In the genomic region with DNA sequence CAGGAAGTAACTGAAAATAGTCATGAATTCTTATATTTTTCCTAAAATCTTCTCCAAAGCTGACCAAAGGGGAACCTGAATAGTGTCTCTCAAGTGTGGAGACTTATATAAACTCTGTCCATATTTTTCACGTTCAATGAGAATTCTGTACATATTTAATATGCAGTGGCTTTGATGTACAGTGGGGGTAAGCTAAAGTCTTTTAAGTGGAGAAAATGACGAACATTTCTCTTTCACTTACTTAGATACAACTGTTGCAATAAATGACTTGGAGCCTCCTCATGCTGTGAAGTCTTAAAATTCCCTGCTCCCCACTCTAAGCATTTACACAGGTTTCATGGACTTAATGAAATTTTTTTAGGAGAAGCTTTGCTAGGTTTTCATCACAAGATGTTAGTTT, we compare ENCODE assay signal across 23 cellular contexts.
DNase-seq lines count a peak whose midpoint lies in the region; ATAC-seq and TF ChIP-seq lines count a peak whose summit lies in the region.
"Had no signal": no experiment of that assay in that cellular context is flagged by ENCODE, and none has a peak within 500 bp of the region (broad histone marks: within the 10 kb centered on the region; RNA-seq: fewer than 3 reads in every experiment).

No MANE protein-coding gene starts in this region.

- CTCF ChIA-PET in naive thymus-derived CD4-positive, alpha-beta T cell (lab: Charles Lee): no interaction called here

- H3K4me3 ChIP-seq in OCI-LY3 (ENCODE audit: low read length): no peak overlapping the region
- no peak overlapping the region for H3K4me3 ChIP-seq in naive thymus-derived CD4-positive, alpha-beta T cell (ENCODE audit: low read length)
- H3K4me3 ChIP-seq: GM12878, SJCRH30 had no signal

- H3K27me3 ChIP-seq in OCI-LY3 (ENCODE audit: low read depth, low read length): no peaks in the 10 kb centered on the region
- no peaks in the 10 kb centered on the region for H3K27me3 ChIP-seq in naive thymus-derived CD4-positive, alpha-beta T cell (ENCODE audit: control insufficient read depth in 2 of 2, insufficient read depth in 2 of 2, low read length in 2 of 2)
- H3K27me3 ChIP-seq: SJCRH30 had no signal

- no peaks in the 10 kb centered on the region for H4K20me1 ChIP-seq in OCI-LY3 (ENCODE audit: insufficient read depth, low read length)

- H3K9ac ChIP-seq in OCI-LY3 (ENCODE audit: low read length): no peak overlapping the region

- peaks cover 0 to 2% of the 10 kb centered on the region in 2 donors for H3K9me3 Mint-ChIP-seq in activated T-cell treated with anti-CD3 and anti-CD28 coated beads, Interleukin-2, amount 50 U/mL, for 72 hours
- H3K9me3 Mint-ChIP-seq in naive thymus-derived CD4-positive, alpha-beta T cell: peaks cover 0 to 5% (median 0%) of the 10 kb centered on the region in 11 donors

- H3K4me3 Mint-ChIP-seq in activated T-cell treated with anti-CD3 and anti-CD28 coated beads, Interleukin-2, amount 50 U/mL, for 72 hours: peak overlapping the region; percentile 7 to 18
- peak overlapping the region in 6 of 10 donors; percentile 24 to 76 (median 30) for H3K4me3 Mint-ChIP-seq in naive thymus-derived CD4-positive, alpha-beta T cell

- H3K27ac Mint-ChIP-seq in activated T-cell treated with anti-CD3 and anti-CD28 coated beads, Interleukin-2, amount 50 U/mL, for 72 hours: no peak overlapping the region
- H3K27ac Mint-ChIP-seq in naive thymus-derived CD4-positive, alpha-beta T cell: peak overlapping the region in 2 of 9 donors; percentile 2 to 71

- DNase-seq in activated T-cell treated with anti-CD3 and anti-CD28 coated beads, Interleukin-2, amount 50 U/mL, for 72 hours: no peak
- no peak for DNase-seq in activated T-cell treated with anti-CD3 and anti-CD28 coated beads, Interleukin-2, amount 50 U/mL, for 1 hour
- DNase-seq in naive thymus-derived CD4-positive, alpha-beta T cell: peak in 2 of 9 donors; percentile 5 to 14
- DNase-seq in DMS 273 (lab: John Stamatoyannopoulos, UW; ENCODE audit: unreplicated experiment) (no peak), HPDE6-E6E7 (ENCODE audit: extremely low spot score) (no peak), NCI-H1930 (lab: John Stamatoyannopoulos, UW) (no peak)
- DNase-seq: 8988T, ACHN, DMS53, Karpas-422, NCI-H1092, NCI-H1417 treated with DMSO at 0.1 percent for 48 hours, NCI-H1694 treated with DMSO at 0.1 percent for 48 hours, NCI-H2081 treated with DMSO at 0.1 percent for 48 hours, NCI-H524, NCI-H774, PC-3, SJCRH30 had no signal

- ATAC-seq in activated T-cell treated with anti-CD3 and anti-CD28 coated beads, Interleukin-2, amount 50 U/mL, for 72 hours (replicated peaks in 1 of 2): no peak
- ATAC-seq in naive thymus-derived CD4-positive, alpha-beta T cell: no peak
- ATAC-seq: GM12878, HCT116, PC-3, Right ventricle myocardium inferior, SK-N-SH treated with all-trans-retinoic acid at 6 μM for 48 hours had no signal

- H3K79me2 ChIP-seq in OCI-LY3 (ENCODE audit: low read length): no peaks in the 10 kb centered on the region

- H3K4me2 ChIP-seq in OCI-LY3 (ENCODE audit: low read length): peak overlapping the region; percentile 14; the same call in 1 of the 2 replicates

- no peak for TF ChIP-seq CTCF in OCI-LY3 (IDR thresholded peaks at IDR 0.05; ENCODE audit: low read depth, low read length)

- H3K36me3 ChIP-seq in OCI-LY3 (replicated peaks; ENCODE audit: low read depth, low read length): no peaks in the 10 kb centered on the region
- no peaks in the 10 kb centered on the region for H3K36me3 ChIP-seq in naive thymus-derived CD4-positive, alpha-beta T cell (ENCODE audit: control insufficient read depth in 2 of 3, insufficient read depth in 3 of 3, low read length in 3 of 3)
- H3K36me3 ChIP-seq: SJCRH30 had no signal

- H3K4me1 ChIP-seq in OCI-LY3 (ENCODE audit: low read length): no peaks in the 10 kb centered on the region
- no peaks in the 10 kb centered on the region for H3K4me1 ChIP-seq in naive thymus-derived CD4-positive, alpha-beta T cell (ENCODE audit: control insufficient read depth in 2 of 2, insufficient read depth in 2 of 2, low read length in 2 of 2)
- H3K4me1 ChIP-seq: SJCRH30 had no signal

- POLR2A ChIA-PET in naive thymus-derived CD4-positive, alpha-beta T cell (lab: Charles Lee): no interaction called here

- H3K9me3 ChIP-seq in OCI-LY3 (ENCODE audit: insufficient read depth, low read length): no peaks in the 10 kb centered on the region
- no peaks in the 10 kb centered on the region for H3K9me3 ChIP-seq in naive thymus-derived CD4-positive, alpha-beta T cell (ENCODE audit: control insufficient read depth in 2 of 3, low read length in 3 of 3)
- H3K9me3 ChIP-seq: SJCRH30 had no signal

- peaks cover 13% of the 10 kb centered on the region for H3K4me1 Mint-ChIP-seq in activated T-cell treated with anti-CD3 and anti-CD28 coated beads, Interleukin-2, amount 50 U/mL, for 72 hours (ENCODE audit: low read depth)
- peaks cover 0 to 4% (median 0%) of the 10 kb centered on the region in 7 donors for H3K4me1 Mint-ChIP-seq in naive thymus-derived CD4-positive, alpha-beta T cell

- H3K27me3 Mint-ChIP-seq in activated T-cell treated with anti-CD3 and anti-CD28 coated beads, Interleukin-2, amount 50 U/mL, for 72 hours (ENCODE audit: low read depth): peaks cover 17% of the 10 kb centered on the region
- H3K27me3 Mint-ChIP-seq in naive thymus-derived CD4-positive, alpha-beta T cell: peaks cover 0 to 8% (median 2%) of the 10 kb centered on the region in 5 donors

- H3K36me3 Mint-ChIP-seq in activated T-cell treated with anti-CD3 and anti-CD28 coated beads, Interleukin-2, amount 50 U/mL, for 72 hours (ENCODE audit: insufficient read depth in 2 of 2): no peaks in the 10 kb centered on the region
- no peaks in the 10 kb centered on the region for H3K36me3 Mint-ChIP-seq in naive thymus-derived CD4-positive, alpha-beta T cell

- no peak overlapping the region for H3K27ac ChIP-seq in OCI-LY3 (ENCODE audit: low read length)
- no peak overlapping the region for H3K27ac ChIP-seq in naive thymus-derived CD4-positive, alpha-beta T cell (ENCODE audit: low read depth, low read length)
- H3K27ac ChIP-seq: SJCRH30 had no signal

- peak overlapping the region; percentile 47; the same call in 1 of the 2 replicates for H2AFZ ChIP-seq in OCI-LY3 (ENCODE audit: low read depth, low read length)

- intact Hi-C loops in naive thymus-derived CD4-positive, alpha-beta T cell (cut with micrococcal nuclease): no loop called here
